1 cellular context compared by ENCODE assay signal in the genomic region with DNA sequence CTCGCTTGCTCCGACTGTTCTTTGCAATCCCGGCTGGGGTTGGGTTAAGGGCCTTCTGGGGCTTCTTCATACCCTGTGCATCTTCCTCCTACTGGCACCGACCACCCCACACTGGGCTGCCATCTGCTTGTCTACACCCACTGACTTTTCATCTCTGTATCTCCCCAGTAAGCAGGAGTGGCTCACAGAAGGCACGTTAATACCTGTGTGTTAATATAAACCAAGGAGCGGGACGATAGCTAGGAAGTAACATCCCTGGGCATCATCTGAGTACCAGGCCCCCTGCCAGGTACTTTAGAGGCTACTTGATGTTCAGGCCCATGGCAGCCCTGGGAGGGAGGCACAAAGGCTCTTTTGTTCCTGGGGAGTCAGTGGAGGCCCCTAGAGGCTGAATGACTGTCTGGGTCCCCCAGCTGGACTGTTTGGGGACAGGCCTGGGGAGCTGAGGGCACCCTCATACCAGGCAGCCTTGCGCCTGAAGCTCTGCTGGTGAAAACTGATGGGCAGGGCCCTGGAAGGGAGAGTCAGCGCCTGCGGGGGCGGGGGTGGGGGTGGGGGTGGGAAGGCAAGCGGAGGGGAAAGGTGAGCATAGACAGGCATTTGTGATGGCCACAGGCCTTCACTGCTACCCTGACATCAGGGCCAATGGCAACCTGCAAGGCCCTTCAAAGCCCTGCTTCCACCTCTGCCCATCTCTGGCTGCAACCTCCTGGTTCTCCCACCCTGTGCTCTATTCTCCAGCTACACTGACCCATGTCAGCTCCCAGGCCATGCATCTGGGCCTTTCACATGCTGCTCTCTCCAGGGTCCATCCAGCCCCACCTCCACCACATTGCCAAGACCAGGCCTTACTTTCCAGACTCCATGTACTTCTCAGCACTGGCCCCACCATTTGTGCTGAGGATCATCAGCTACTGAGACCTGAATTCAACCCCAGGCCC.
TF ChIP-seq lines count a peak whose summit lies in the region.

No MANE protein-coding gene starts in this region.

TF ChIP-seq in GM12878, 131 proteins besides CTCF, POLR2A, EP300 and RAD21:
- TF ChIP-seq, protein P1, sequence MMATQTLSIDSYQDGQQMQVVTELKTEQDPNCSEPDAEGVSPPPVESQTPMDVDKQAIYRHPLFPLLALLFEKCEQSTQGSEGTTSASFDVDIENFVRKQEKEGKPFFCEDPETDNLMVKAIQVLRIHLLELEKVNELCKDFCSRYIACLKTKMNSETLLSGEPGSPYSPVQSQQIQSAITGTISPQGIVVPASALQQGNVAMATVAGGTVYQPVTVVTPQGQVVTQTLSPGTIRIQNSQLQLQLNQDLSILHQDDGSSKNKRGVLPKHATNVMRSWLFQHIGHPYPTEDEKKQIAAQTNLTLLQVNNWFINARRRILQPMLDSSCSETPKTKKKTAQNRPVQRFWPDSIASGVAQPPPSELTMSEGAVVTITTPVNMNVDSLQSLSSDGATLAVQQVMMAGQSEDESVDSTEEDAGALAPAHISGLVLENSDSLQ (IDR thresholded peaks at IDR 0.05): no peak
- TF ChIP-seq POLR2AphosphoS5 (IDR thresholded peaks at IDR 0.05; ENCODE audit: low read length) (no peak), RAD51 (IDR thresholded peaks at IDR 0.05) (no peak), LARP7 (IDR thresholded peaks at IDR 0.05) (0 out of 2 replicates have a peak, but pooled peaks have one; percentile 33), SMARCA5 (IDR thresholded peaks at IDR 0.05) (0 out of 2 replicates have a peak, but pooled peaks have one; percentile 7), MTA2 (IDR thresholded peaks at IDR 0.05; ENCODE audit: low read depth) (peak; percentile 8; the same call in 1 of the 2 replicates), KDM1A (IDR thresholded peaks at IDR 0.05; ENCODE audit: borderline replicate concordance) (no peak), ZNF687 (IDR thresholded peaks at IDR 0.05) (0 out of 2 replicates have a peak, but pooled peaks have one; percentile 23), EED (IDR thresholded peaks at IDR 0.05; ENCODE audit: low read depth) (no peak), IKZF2 (IDR thresholded peaks at IDR 0.05) (0 out of 4 replicates have a peak, but pooled peaks of 1 of the 2 experiments have one; percentile 3), ZBED1 (IDR thresholded peaks at IDR 0.05; ENCODE audit: borderline replicate concordance) (no peak)
- TF ChIP-seq, protein P2, sequence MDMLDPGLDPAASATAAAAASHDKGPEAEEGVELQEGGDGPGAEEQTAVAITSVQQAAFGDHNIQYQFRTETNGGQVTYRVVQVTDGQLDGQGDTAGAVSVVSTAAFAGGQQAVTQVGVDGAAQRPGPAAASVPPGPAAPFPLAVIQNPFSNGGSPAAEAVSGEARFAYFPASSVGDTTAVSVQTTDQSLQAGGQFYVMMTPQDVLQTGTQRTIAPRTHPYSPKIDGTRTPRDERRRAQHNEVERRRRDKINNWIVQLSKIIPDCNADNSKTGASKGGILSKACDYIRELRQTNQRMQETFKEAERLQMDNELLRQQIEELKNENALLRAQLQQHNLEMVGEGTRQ (IDR thresholded peaks at IDR 0.05; ENCODE audit: borderline replicate concordance, low read depth, low read length): no peak
